In genomic region chr18:78790960-78791359, GRCh38 we compare ENCODE assay signal across 20 cellular contexts.
"Had no signal": no experiment of that assay in that cellular context is flagged by ENCODE, and none has a peak within 500 bp of the region (broad histone marks: within the 10 kb centered on the region; RNA-seq: fewer than 3 reads in every experiment).

No MANE protein-coding gene starts in this region.

- ATAC-seq: effector memory CD8-positive, alpha-beta T cell; left colon; lower lobe of right lung; natural killer cell; pancreas; right lobe of liver; stimulated activated naive CD8-positive, alpha-beta T cell treated with anti-CD3 and anti-CD28 coated beads, Interleukin-15, Interleukin-2, amounts not matched to agents 100 U/mL and 50 U/mL, for 24 hours had no signal

- DNase-seq: cortex of kidney; effector memory CD8-positive, alpha-beta T cell; hypothalamus; immature natural killer cell; islet precursor cell; kidney glomerular epithelial cell; left colon; left ventricle myocardium inferior; lower lobe of right lung; natural killer cell; right lobe of liver; stimulated activated CD4-positive, alpha-beta T cell treated with anti-CD3 and anti-CD28 coated beads, Interleukin-2, amount 100 ng/mL, for 24 hours; stimulated activated CD4-positive, alpha-beta T cell treated with anti-CD3 and anti-CD28 coated beads, Interleukin-4, amount 100 ng/mL, for 24 hours; stimulated activated naive CD8-positive, alpha-beta T cell treated with anti-CD3 and anti-CD28 coated beads, Interleukin-15, Interleukin-2, amounts not matched to agents 100 U/mL and 50 U/mL, for 24 hours; substantia nigra; testis; tibial artery had no signal

- H3K4me1 ChIP-seq: left ventricle myocardium inferior, lower lobe of right lung, pancreas, right lobe of liver, testis had no signal

- H3K4me3 ChIP-seq: left ventricle myocardium inferior, lower lobe of right lung, pancreas, right lobe of liver, smooth muscle cell, testis, tibial artery had no signal

- H3K27ac ChIP-seq: left ventricle myocardium inferior, lower lobe of right lung, neutrophil, pancreas, right lobe of liver, testis, tibial artery had no signal

- H3K36me3 ChIP-seq: left ventricle myocardium inferior, lower lobe of right lung, neutrophil, pancreas, right lobe of liver, tibial artery had no signal

- H3K27me3 ChIP-seq: neutrophil, pancreas, right lobe of liver, testis had no signal

- H3K9me3 ChIP-seq: left ventricle myocardium inferior, lower lobe of right lung, neutrophil, pancreas, right lobe of liver, testis, tibial artery had no signal
